22 cellular contexts compared by ENCODE assay signal in genomic region chr4:6393066-6393465, GRCh38.
DNase-seq lines count a peak whose midpoint lies in the region; ATAC-seq, FAIRE-seq and TF ChIP-seq lines count a peak whose summit lies in the region.
"Had no signal": no experiment of that assay in that cellular context is flagged by ENCODE, and none has a peak within 500 bp of the region (broad histone marks: within the 10 kb centered on the region; RNA-seq: fewer than 3 reads in every experiment).

No MANE protein-coding gene starts in this region.

- H3K36me3 ChIP-seq in HCT116 (ENCODE audit: control insufficient read depth in 1 of 2, insufficient read depth in 2 of 2, low read length in 2 of 2) = no peaks in the 10 kb centered on the region
- no peaks in the 10 kb centered on the region for H3K36me3 ChIP-seq in endodermal cell (ENCODE audit: control insufficient read depth, insufficient read depth, low read length)
- H3K36me3 ChIP-seq in neural progenitor cell = no peaks in the 10 kb centered on the region

- RAD21 ChIA-PET in HCT116 (lab: Charles Lee; ENCODE audit: low non-redundant PET in 1 of 2, low total read pairs in 2 of 2, uncharacterized antibody in 2 of 2, unreplicated experiment in 2 of 2) = no interaction called here

- intact Hi-C loops in HCT116 (cut with micrococcal nuclease) = loop anchor here (5.0 kb wide), 1 partner anchor 74 kb away; no protein-coding TSS in a partner anchor

- no peaks in the 10 kb centered on the region for H3K36me3 Mint-ChIP-seq in endodermal cell (ENCODE audit: low read depth)
- no peaks in the 10 kb centered on the region for H3K36me3 Mint-ChIP-seq in neural progenitor cell
- H3K36me3 Mint-ChIP-seq in activated naive CD4-positive, alpha-beta T cell treated with anti-CD3 and anti-CD28 coated beads, Interleukin-2, amount 10 ng/mL, durations not matched to agents 7 days and 5 days = no peaks in the 10 kb centered on the region
- H3K36me3 Mint-ChIP-seq: CD4-positive, alpha-beta memory T cell had no signal

- H3K4me3 ChIP-seq in HCT116 (replicated peaks in 1 of 2; ENCODE audit: low read depth in 1 of 2, low read length in 2 of 2) = no peak overlapping the region
- no peak overlapping the region for H3K4me3 ChIP-seq in endodermal cell (ENCODE audit: low read length)
- no peak overlapping the region for H3K4me3 ChIP-seq in neural progenitor cell
- H3K4me3 ChIP-seq: GM23338 had no signal

- CTCF ChIA-PET in HCT116 (lab: Charles Lee) = no interaction called here
- CTCF ChIA-PET in activated naive CD4-positive, alpha-beta T cell treated with anti-CD3 and anti-CD28 coated beads, Interleukin-2, amount 10 ng/mL, durations not matched to agents 7 days and 5 days (lab: Charles Lee) = no interaction called here

- H3K4me1 Mint-ChIP-seq in endodermal cell (peaks cover 5% of the 10 kb centered on the region), neural progenitor cell (peaks cover 10% of the 10 kb centered on the region)
- no peaks in the 10 kb centered on the region for H3K4me1 Mint-ChIP-seq in activated naive CD4-positive, alpha-beta T cell treated with anti-CD3 and anti-CD28 coated beads, Interleukin-2, amount 10 ng/mL, durations not matched to agents 7 days and 5 days

- H3K27ac Mint-ChIP-seq in endodermal cell (peak overlapping the region; percentile 2), neural progenitor cell (peak overlapping the region; percentile 10)
- H3K27ac Mint-ChIP-seq in activated naive CD4-positive, alpha-beta T cell treated with anti-CD3 and anti-CD28 coated beads, Interleukin-2, amount 10 ng/mL, durations not matched to agents 7 days and 5 days = no peak overlapping the region
- H3K27ac Mint-ChIP-seq: CD4-positive, alpha-beta memory T cell; GM23338 had no signal

- H3K4me1 ChIP-seq in HCT116 (ENCODE audit: control insufficient read depth in 1 of 2, insufficient read depth in 2 of 2, low read length in 2 of 2) (peaks cover 15 to 40% of the 10 kb centered on the region in 2 experiments), endodermal cell (ENCODE audit: control insufficient read depth, insufficient read depth, low read length) (no peaks in the 10 kb centered on the region), neural progenitor cell (peaks cover 8% of the 10 kb centered on the region)

- BruUV-seq in HCT116 (replicated peaks; lab: Mats Ljungman, UMichigan) = no TSS peak

- DNase-seq in HCT116 (ENCODE audit: low read depth, low spot score) (no peak), endodermal cell (no peak), neural progenitor cell (ENCODE audit: low spot score) (no peak), H54 (ENCODE audit: insufficient read length, low spot score) (no peak)
- DNase-seq in activated naive CD4-positive, alpha-beta T cell treated with anti-CD3 and anti-CD28 coated beads, Interleukin-2, amount 10 ng/mL, durations not matched to agents 7 days and 5 days = no peak
- DNase-seq: CD4-positive, alpha-beta memory T cell; COR-L47; HCEC 1CT; MV-4-11; NCI-H1105; NCI-H1436 treated with DMSO at 0.1 percent for 48 hours; NCI-H187 treated with DMSO at 0.1 percent for 48 hours; NCI-H446; NCI-H524 treated with DMSO at 0.1 percent for 48 hours; SK-N-SH; SW 1271 had no signal

- H3K9ac ChIP-seq in HCT116 (ENCODE audit: low read length) (no peak overlapping the region), endodermal cell (ENCODE audit: extremely low read depth, low read length, poor library complexity, severe bottlenecking) (no peak overlapping the region), neural progenitor cell (no peak overlapping the region)
- H3K9ac ChIP-seq: SK-N-SH had no signal

- ATAC-seq in HCT116 (no peak), HG03354 (IDR thresholded peaks at IDR 0.05; ENCODE audit: poor library complexity, severe bottlenecking, unreplicated experiment) (no peak)
- ATAC-seq: GM23338, Panc1 had no signal

- POLR2A ChIA-PET in HCT116 (lab: Charles Lee) = no interaction called here

- H3K9me3 Mint-ChIP-seq in endodermal cell (no peaks in the 10 kb centered on the region), neural progenitor cell (no peaks in the 10 kb centered on the region)
- H3K9me3 Mint-ChIP-seq in activated naive CD4-positive, alpha-beta T cell treated with anti-CD3 and anti-CD28 coated beads, Interleukin-2, amount 10 ng/mL, durations not matched to agents 7 days and 5 days = no peaks in the 10 kb centered on the region
- H3K9me3 Mint-ChIP-seq: CD4-positive, alpha-beta memory T cell; GM23338 had no signal

- H3K27me3 Mint-ChIP-seq in endodermal cell (ENCODE audit: insufficient read depth) = no peaks in the 10 kb centered on the region
- peaks cover 21% of the 10 kb centered on the region for H3K27me3 Mint-ChIP-seq in neural progenitor cell (ENCODE audit: insufficient read depth, low read depth)
- peaks cover 21% of the 10 kb centered on the region for H3K27me3 Mint-ChIP-seq in activated naive CD4-positive, alpha-beta T cell treated with anti-CD3 and anti-CD28 coated beads, Interleukin-2, amount 10 ng/mL, durations not matched to agents 7 days and 5 days

- FAIRE-seq in H54 (lab: Jason Lieb, UNC) = no peak
- FAIRE-seq: A204.1, G401.6 had no signal

- H4K20me1 ChIP-seq in HCT116 (ENCODE audit: insufficient read depth) (no peaks in the 10 kb centered on the region), neural progenitor cell (ENCODE audit: low read depth) (no peaks in the 10 kb centered on the region)

- H3F3A ChIP-seq in neural progenitor cell (ENCODE audit: low read depth) = no peaks in the 10 kb centered on the region

- TF ChIP-seq POLR2A in HCT116 (IDR thresholded peaks at IDR 0.05; ENCODE audit: borderline replicate concordance, extremely low read depth, insufficient read depth, insufficient read length) (no peak), H54 (IDR thresholded peaks at IDR 0.05; ENCODE audit: low read depth, low read length) (no peak)

- H2AFZ ChIP-seq in HCT116 (ENCODE audit: low read depth, low read length, poor library complexity, severe bottlenecking) (no peak overlapping the region), neural progenitor cell (replicated peaks) (no peak overlapping the region)
- H2AFZ ChIP-seq: GM23338 had no signal

- H3K4me2 ChIP-seq in HCT116 (ENCODE audit: low read length) = 0 out of 2 replicates have a peak overlapping the region, but pooled peaks have one; percentile 73
- H3K4me2 ChIP-seq in neural progenitor cell = no peak overlapping the region
- H3K4me2 ChIP-seq: GM23338, SK-N-SH had no signal

- TF ChIP-seq CTCF in HCT116 (IDR thresholded peaks at IDR 0.05 in 2 of 3, conservative IDR thresholded peaks at IDR 0.05 in 1 of 3; ENCODE audit: borderline replicate concordance in 1 of 3, insufficient read depth in 1 of 3, low read depth in 2 of 3, low read length in 2 of 3) (no peak), endodermal cell (conservative IDR thresholded peaks at IDR 0.05) (no peak), neural progenitor cell (IDR thresholded peaks at IDR 0.05) (no peak)

- no peaks in the 10 kb centered on the region for H3K79me2 ChIP-seq in HCT116 (ENCODE audit: insufficient read depth, low read length)
- no peaks in the 10 kb centered on the region for H3K79me2 ChIP-seq in neural progenitor cell (ENCODE audit: low read depth)

- TF ChIP-seq RAD21 in HCT116 (IDR thresholded peaks at IDR 0.05; ENCODE audit: low read depth) = no peak

- H3K4me3 Mint-ChIP-seq in endodermal cell (no peak overlapping the region), neural progenitor cell (no peak overlapping the region)
- no peak overlapping the region for H3K4me3 Mint-ChIP-seq in activated naive CD4-positive, alpha-beta T cell treated with anti-CD3 and anti-CD28 coated beads, Interleukin-2, amount 10 ng/mL, durations not matched to agents 7 days and 5 days
- H3K4me3 Mint-ChIP-seq: CD4-positive, alpha-beta memory T cell; GM23338 had no signal

- no peaks in the 10 kb centered on the region for H3K27me3 ChIP-seq in HCT116 (ENCODE audit: insufficient read depth, low read length)
- no peaks in the 10 kb centered on the region for H3K27me3 ChIP-seq in endodermal cell (ENCODE audit: control insufficient read depth, insufficient read depth, low read length, poor library complexity, severe bottlenecking)
- H3K27me3 ChIP-seq in neural progenitor cell = no peaks in the 10 kb centered on the region

- no peak overlapping the region for H3K27ac ChIP-seq in HCT116 (ENCODE audit: low read depth, low read length)
- peak overlapping the region; percentile 53 for H3K27ac ChIP-seq in angular gyrus (ENCODE audit: low read depth, low read length)
- no peak overlapping the region for H3K27ac ChIP-seq in endodermal cell (ENCODE audit: low read depth, low read length)
- no peak overlapping the region for H3K27ac ChIP-seq in neural progenitor cell

- H3K9me3 ChIP-seq in HCT116 (ENCODE audit: control insufficient read depth in 1 of 2, insufficient read depth in 1 of 2, low read depth in 1 of 2, low read length in 2 of 2) = no peaks in the 10 kb centered on the region
- H3K9me3 ChIP-seq in endodermal cell (ENCODE audit: control insufficient read depth, low read length) = no peaks in the 10 kb centered on the region
- no peaks in the 10 kb centered on the region for H3K9me3 ChIP-seq in neural progenitor cell (ENCODE audit: low read depth)
- H3K9me3 ChIP-seq: SK-N-SH had no signal

- 87 to 89% methylated on average over 6 of the region's 6 CpGs for WGBS in endodermal cell (ENCODE audit: insufficient coverage in 1 of 2, insufficient read length in 1 of 2), 2 experiments

- no peaks in the 10 kb centered on the region for H3K9me2 ChIP-seq in HCT116 (ENCODE audit: insufficient read depth)
- H3K9me2 ChIP-seq: SK-N-SH had no signal

TF ChIP-seq in HCT116, 20 proteins besides CTCF, POLR2A, EP300 and RAD21 (continues in another document):
- TF ChIP-seq JUND (IDR thresholded peaks at IDR 0.05) (no peak), FOSL1 (IDR thresholded peaks at IDR 0.05; ENCODE audit: low read depth) (no peak), ZNF274 (IDR thresholded peaks at IDR 0.05; ENCODE audit: low read depth, low read length) (no peak), EZH2phosphoT487 (IDR thresholded peaks at IDR 0.05; ENCODE audit: borderline replicate concordance) (no peak), YY1 (IDR thresholded peaks at IDR 0.05; ENCODE audit: extremely low read depth, insufficient replicate concordance, low read depth, low read length) (no peak), CBX3 (IDR thresholded peaks at IDR 0.05; ENCODE audit: low read depth) (no peak), CEBPB (IDR thresholded peaks at IDR 0.05; ENCODE audit: low read depth) (no peak), EZH2 (IDR thresholded peaks at IDR 0.05) (no peak), MAX (IDR thresholded peaks at IDR 0.05) (no peak), ZFX (IDR thresholded peaks at IDR 0.05) (no peak), EGR1 (IDR thresholded peaks at IDR 0.05; ENCODE audit: low read depth) (no peak), TCF7L2 (IDR thresholded peaks at IDR 0.05; ENCODE audit: borderline replicate concordance, extremely low read depth, insufficient read depth, insufficient read length) (no peak)
